Comparison of ENCODE assay signal across 1 cellular context in genomic region chr3:46866720-46867549, GRCh38.
TF ChIP-seq lines count a peak whose summit lies in the region.

No MANE protein-coding gene starts in this region.

TF ChIP-seq in GM23338, 12 proteins besides CTCF, POLR2A, EP300 and RAD21 (continued from another document):
- TF ChIP-seq STAT1 (IDR thresholded peaks at IDR 0.05; ENCODE audit: unreplicated experiment) = no peak
- TF ChIP-seq JUNB (IDR thresholded peaks at IDR 0.05; ENCODE audit: unreplicated experiment) = no peak
- no peak for TF ChIP-seq ZNF114 (CRISPR knock-in tag; IDR thresholded peaks at IDR 0.05)
- TF ChIP-seq CREB1 (CRISPR knock-in tag; IDR thresholded peaks at IDR 0.05; ENCODE audit: low read depth) = no peak
- TF ChIP-seq REST (IDR thresholded peaks at IDR 0.05; ENCODE audit: unreplicated experiment) = no peak
- no peak for TF ChIP-seq EZH2 (IDR thresholded peaks at IDR 0.05; ENCODE audit: low read depth, unreplicated experiment)
- no peak for TF ChIP-seq ZNF331 (CRISPR knock-in tag; IDR thresholded peaks at IDR 0.05; ENCODE audit: low read depth)
